Comparison of ENCODE assay signal across 1 cellular context in genomic region chr7:88243345-88243909, GRCh38.
TF ChIP-seq lines count a peak whose summit lies in the region.

No MANE protein-coding gene starts in this region.

TF ChIP-seq in IMR-90, 13 proteins besides CTCF, POLR2A, EP300 and RAD21:
- TF ChIP-seq BHLHE40 (IDR thresholded peaks at IDR 0.05; ENCODE audit: low read depth, low read length) (no peak), FOS (IDR thresholded peaks at IDR 0.05; ENCODE audit: low read depth, low read length) (no peak), NFE2L2 (IDR thresholded peaks at IDR 0.05; ENCODE audit: low read depth, low read length) (no peak), SMC3 (IDR thresholded peaks at IDR 0.05; ENCODE audit: low read depth, low read length) (peak; percentile 49; the same call in 1 of the 2 replicates)
